ENCODE assay signal across 1 cellular context in the genomic region with DNA sequence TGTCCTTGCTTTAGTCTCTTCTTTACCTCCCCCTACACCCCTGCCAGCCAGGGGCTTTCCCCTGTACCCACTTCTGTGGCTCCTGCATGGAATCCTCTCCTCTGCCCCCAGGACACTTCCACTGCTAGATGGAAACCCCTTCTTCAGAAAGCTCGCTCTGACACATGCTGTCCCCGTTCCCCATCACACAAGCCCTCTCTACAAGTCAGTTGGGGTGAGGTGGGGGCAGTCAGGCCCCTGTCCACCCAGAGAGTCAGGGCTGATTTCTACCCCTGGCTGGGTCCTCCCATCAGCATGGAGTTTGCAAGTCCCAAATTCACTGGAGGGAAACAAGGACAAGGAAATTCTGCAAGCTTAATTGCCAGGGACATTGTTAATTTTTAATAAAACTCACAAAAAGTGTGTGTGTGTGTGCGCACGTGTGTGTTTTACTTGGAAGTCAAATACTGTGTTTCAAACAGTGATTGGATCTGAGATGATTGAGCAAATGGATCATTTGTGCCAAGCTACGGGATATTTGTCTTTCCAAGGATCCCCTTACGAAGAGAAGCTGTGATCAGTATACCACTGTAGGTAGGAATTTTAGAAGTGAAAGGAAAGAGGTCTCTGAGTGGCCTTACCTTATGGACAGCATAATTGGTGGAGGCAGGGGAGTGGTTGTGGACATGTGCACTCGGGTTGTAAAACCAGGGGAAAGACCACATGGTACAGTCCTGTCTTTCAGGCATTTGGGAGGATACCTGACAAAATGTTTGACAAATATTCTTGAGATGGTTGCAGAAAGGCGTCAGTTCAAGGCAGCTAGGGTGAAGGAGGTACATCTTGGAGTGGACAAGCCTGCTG.
TF ChIP-seq lines count a peak whose summit lies in the region.

No MANE protein-coding gene starts in this region.

TF ChIP-seq in IMR-90, 13 proteins besides CTCF, POLR2A, EP300 and RAD21 (continued from another document):
- TF ChIP-seq FOS (IDR thresholded peaks at IDR 0.05; ENCODE audit: low read depth, low read length) (no peak), MAFK (IDR thresholded peaks at IDR 0.05; ENCODE audit: low read depth, low read length) (no peak), CHD1 (IDR thresholded peaks at IDR 0.05; ENCODE audit: low read depth, low read length) (no peak), SMC3 (IDR thresholded peaks at IDR 0.05; ENCODE audit: low read depth, low read length) (no peak), RFX5 (IDR thresholded peaks at IDR 0.05; ENCODE audit: low read depth, low read length) (no peak), RCOR1 (IDR thresholded peaks at IDR 0.05; ENCODE audit: insufficient replicate concordance, low read length) (no peak), MXI1 (IDR thresholded peaks at IDR 0.05; ENCODE audit: borderline replicate concordance, low read depth, low read length) (no peak)
- TF ChIP-seq, protein P1, sequence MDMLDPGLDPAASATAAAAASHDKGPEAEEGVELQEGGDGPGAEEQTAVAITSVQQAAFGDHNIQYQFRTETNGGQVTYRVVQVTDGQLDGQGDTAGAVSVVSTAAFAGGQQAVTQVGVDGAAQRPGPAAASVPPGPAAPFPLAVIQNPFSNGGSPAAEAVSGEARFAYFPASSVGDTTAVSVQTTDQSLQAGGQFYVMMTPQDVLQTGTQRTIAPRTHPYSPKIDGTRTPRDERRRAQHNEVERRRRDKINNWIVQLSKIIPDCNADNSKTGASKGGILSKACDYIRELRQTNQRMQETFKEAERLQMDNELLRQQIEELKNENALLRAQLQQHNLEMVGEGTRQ (IDR thresholded peaks at IDR 0.05; ENCODE audit: low read depth, low read length): no peak
